20 cellular contexts compared by ENCODE assay signal in genomic region chr22:25160120-25160996, GRCh38. TPM values are rescaled to one million over a fixed set of nuclear protein-coding genes. Genes with fewer than 3 reads are reported as not detected.
"Had no signal": no experiment of that assay in that cellular context is flagged by ENCODE, and none has a peak within 500 bp of the region (broad histone marks: within the 10 kb centered on the region; RNA-seq: fewer than 3 reads in every experiment).

No MANE protein-coding gene starts in this region.

- H3K9me3 ChIP-seq: adrenal gland, SJCRH30, upper lobe of left lung had no signal

- H3K36me3 Mint-ChIP-seq: activated naive CD4-positive, alpha-beta T cell treated with anti-CD3 and anti-CD28 coated beads, Interleukin-2, amount 10 ng/mL, durations not matched to agents 7 days and 5 days; immature natural killer cell; naive B cell had no signal

- H3K4me1 Mint-ChIP-seq: activated naive CD4-positive, alpha-beta T cell treated with anti-CD3 and anti-CD28 coated beads, Interleukin-2, amount 10 ng/mL, durations not matched to agents 7 days and 5 days; naive B cell had no signal

- H3K27ac ChIP-seq: adrenal gland, coronary artery, upper lobe of left lung had no signal

- H3K9me3 Mint-ChIP-seq: activated naive CD4-positive, alpha-beta T cell treated with anti-CD3 and anti-CD28 coated beads, Interleukin-2, amount 10 ng/mL, durations not matched to agents 7 days and 5 days; immature natural killer cell had no signal

- H3K27me3 ChIP-seq: adrenal gland, SJCRH30, upper lobe of left lung had no signal

- H3K27ac Mint-ChIP-seq: activated naive CD4-positive, alpha-beta T cell treated with anti-CD3 and anti-CD28 coated beads, Interleukin-2, amount 10 ng/mL, durations not matched to agents 7 days and 5 days; immature natural killer cell had no signal

- H3K4me3 Mint-ChIP-seq: activated naive CD4-positive, alpha-beta T cell treated with anti-CD3 and anti-CD28 coated beads, Interleukin-2, amount 10 ng/mL, durations not matched to agents 7 days and 5 days; immature natural killer cell; naive B cell had no signal

- H3K36me3 ChIP-seq: adrenal gland, upper lobe of left lung had no signal

- DNase-seq: activated CD4-positive, alpha-beta T cell treated with anti-CD3 and anti-CD28 coated beads, Interleukin-2, amount 50 U/mL, for 1 hour; activated CD8-positive, alpha-beta memory T cell treated with anti-CD3 and anti-CD28 coated beads for 24 hours; activated naive CD4-positive, alpha-beta T cell treated with anti-CD3 and anti-CD28 coated beads, Interleukin-2, amount 10 ng/mL, durations not matched to agents 7 days and 5 days; adrenal gland; caudate nucleus; effector memory CD4-positive, alpha-beta T cell; foreskin melanocyte; head of caudate nucleus; immature natural killer cell; naive B cell; retina; SJCRH30; stimulated activated CD4-positive, alpha-beta T cell treated with anti-CD3 and anti-CD28 coated beads, Interleukin-15, amount 100 ng/mL, for 24 hours; stimulated activated naive CD4-positive, alpha-beta T cell treated with Interleukin-2 at 50 U/mL for 16 hours; upper lobe of left lung had no signal

- H3K4me3 ChIP-seq: adrenal gland, coronary artery, lung, SJCRH30, skin epidermis, upper lobe of left lung had no signal

- H3K27me3 Mint-ChIP-seq: activated naive CD4-positive, alpha-beta T cell treated with anti-CD3 and anti-CD28 coated beads, Interleukin-2, amount 10 ng/mL, durations not matched to agents 7 days and 5 days had no signal

RNA-seq across cellular contexts. Expression of gene CRYBB3, which starts 39.3 kb away (rescaled TPM):
- total RNA-seq: fibroblast of lung, lung, SJCRH30, temporal lobe had no signal
- polyA plus RNA-seq: fibroblast of lung, immature natural killer cell had no signal

RNA-seq across cellular contexts. Expression of gene CRYBB2, which starts 59.1 kb away (rescaled TPM):
- total RNA-seq: adrenal gland, fibroblast of lung had no signal
- polyA plus RNA-seq: fibroblast of lung, immature natural killer cell had no signal
